Comparison of ENCODE assay signal across 16 cellular contexts in genomic region chr17:32124985-32125847, GRCh38. TPM values are rescaled to one million over a fixed set of nuclear protein-coding genes. Genes with fewer than 3 reads are reported as not detected.
DNase-seq lines count a peak whose midpoint lies in the region; ATAC-seq, FAIRE-seq and TF ChIP-seq lines count a peak whose summit lies in the region.
"Had no signal": no experiment of that assay in that cellular context is flagged by ENCODE, and none has a peak within 500 bp of the region (broad histone marks: within the 10 kb centered on the region; RNA-seq: fewer than 3 reads in every experiment).

No MANE protein-coding gene starts in this region.

- H4K20me1 ChIP-seq in HepG2 (ENCODE audit: insufficient read depth, low read length), result no peaks in the 10 kb centered on the region

- peaks cover 12 to 20% of the 10 kb centered on the region in 2 donors for H3K4me1 Mint-ChIP-seq in natural killer cell treated with Interleukin-12 subunit alpha and Interleukin-12 subunit beta and Interleukin-15 and Interleukin-18, amount 100 ng/mL, for 72 hours (ENCODE audit: low read depth in 2 of 2)
- H3K4me1 Mint-ChIP-seq in natural killer cell, result peaks cover 14 to 28% of the 10 kb centered on the region in 2 donors
- H3K4me1 Mint-ChIP-seq in activated T-helper 17 cell treated with anti-CD3 and anti-CD28 coated beads, Interleukin-2, amount 50 U/mL, for 72 hours, result peaks cover 6% of the 10 kb centered on the region

- H3K36me3 ChIP-seq in HepG2 (replicated peaks in 1 of 2; ENCODE audit: control insufficient read depth in 1 of 2, insufficient read depth in 2 of 2, low read length in 2 of 2) (no peaks in the 10 kb centered on the region), psoas muscle (ENCODE audit: insufficient read depth in 1 of 2, low read depth in 1 of 2) (no peaks in the 10 kb centered on the region)
- H3K36me3 ChIP-seq: ascending aorta, gastrocnemius medialis, HAP-1 had no signal

- ATAC-seq in natural killer cell treated with Interleukin-12 subunit alpha and Interleukin-12 subunit beta and Interleukin-15 and Interleukin-18, amount 100 ng/mL, for 72 hours, result no peak
- ATAC-seq in natural killer cell (no peak), HepG2 (peak; percentile 52; the same call in 2 of the 3 replicates), psoas muscle (no peak)
- no peak for ATAC-seq in activated T-helper 17 cell treated with anti-CD3 and anti-CD28 coated beads, Interleukin-2, amount 50 U/mL, for 72 hours (replicated peaks)
- ATAC-seq: gastrocnemius medialis; right cardiac atrium; stimulated activated naive CD8-positive, alpha-beta T cell treated with anti-CD3 and anti-CD28 coated beads, Interleukin-15, Interleukin-2, amounts not matched to agents 100 U/mL and 50 U/mL, for 24 hours had no signal

- TF ChIP-seq RAD21 in HepG2 (CRISPR knock-in tag; IDR thresholded peaks at IDR 0.05), result no peak

- intact Hi-C loops in natural killer cell (cut with micrococcal nuclease) (no loop called here), HepG2 (cut with micrococcal nuclease; ENCODE audit: unreplicated experiment) (no loop called here), psoas muscle (cut with DNase I) (no loop called here)

- H3K27ac ChIP-seq in HepG2 (ENCODE audit: extremely low read length, insufficient read depth, low read length), result no peak overlapping the region
- H3K27ac ChIP-seq in psoas muscle, result no peak overlapping the region

- TF ChIP-seq POLR2A in HepG2 (IDR thresholded peaks at IDR 0.05; ENCODE audit: insufficient read depth in 1 of 2, low read depth in 2 of 2, low read length in 2 of 2), result no peak

- H3K79me2 ChIP-seq in HepG2 (ENCODE audit: insufficient read depth, low read length), result no peaks in the 10 kb centered on the region

- no peaks in the 10 kb centered on the region for H3K9me3 Mint-ChIP-seq in natural killer cell treated with Interleukin-12 subunit alpha and Interleukin-12 subunit beta and Interleukin-15 and Interleukin-18, amount 100 ng/mL, for 72 hours
- H3K9me3 Mint-ChIP-seq in natural killer cell, result no peaks in the 10 kb centered on the region
- no peaks in the 10 kb centered on the region for H3K9me3 Mint-ChIP-seq in activated T-helper 17 cell treated with anti-CD3 and anti-CD28 coated beads, Interleukin-2, amount 50 U/mL, for 72 hours

- TF ChIP-seq EP300 in HepG2 (IDR thresholded peaks at IDR 0.05; ENCODE audit: low read depth in 2 of 2, low read length in 2 of 2) (no peak), HepG2 (CRISPR knock-in tag; IDR thresholded peaks at IDR 0.05; ENCODE audit: borderline replicate concordance) (no peak)

- no peak for DNase-seq in natural killer cell treated with Interleukin-12 subunit alpha and Interleukin-12 subunit beta and Interleukin-15 and Interleukin-18, amount 100 ng/mL, for 72 hours (ENCODE audit: low spot score)
- DNase-seq in natural killer cell (no peak), HepG2 (ENCODE audit: low spot score) (no peak), D721Med (ENCODE audit: insufficient read length, low spot score) (no peak), psoas muscle (no peak)
- DNase-seq in stimulated activated CD4-positive, alpha-beta T cell treated with anti-CD3 and anti-CD28 coated beads, Interleukin-4, amount 100 ng/mL, for 1 hour, result no peak
- no peak for DNase-seq in stimulated activated CD4-positive, alpha-beta T cell treated with anti-CD3 and anti-CD28 coated beads, Interleukin-1b, Interleukin-23, amount 100 ng/mL, for 48 hours
- DNase-seq: effector CD4-positive, alpha-beta T cell; gastrocnemius medialis; right cardiac atrium; stimulated activated CD4-positive, alpha-beta T cell treated with anti-CD3 and anti-CD28 coated beads, Interleukin-4, amount 100 ng/mL, for 4 hours; stimulated activated naive CD8-positive, alpha-beta T cell treated with anti-CD3 and anti-CD28 coated beads, Interleukin-15, Interleukin-2, amounts not matched to agents 100 U/mL and 50 U/mL, for 24 hours had no signal

- no peak overlapping the region for H3K4me3 ChIP-seq in HepG2 (replicated peaks in 1 of 3; ENCODE audit: insufficient read depth in 1 of 3, low read depth in 2 of 3, low read length in 3 of 3)
- H3K4me3 ChIP-seq in psoas muscle, result no peak overlapping the region
- H3K4me3 ChIP-seq: ascending aorta, gastrocnemius medialis, HAP-1 had no signal

- CTCF ChIA-PET in HepG2 (lab: Yijun Ruan, JAX; ENCODE audit: low intra/inter-chr PET ratio, low total read pairs), result no interaction called here

- in situ Hi-C loops in HepG2 (cut with HindIII; ENCODE audit: extremely low pct_ligation_motif_present, low pct_unique_long_range_greater_than_20kb), result no loop called here

- peak overlapping the region; percentile 5 to 23 for H3K27ac Mint-ChIP-seq in natural killer cell treated with Interleukin-12 subunit alpha and Interleukin-12 subunit beta and Interleukin-15 and Interleukin-18, amount 100 ng/mL, for 72 hours
- no peak overlapping the region for H3K27ac Mint-ChIP-seq in natural killer cell
- peak overlapping the region; percentile 21 for H3K27ac Mint-ChIP-seq in activated T-helper 17 cell treated with anti-CD3 and anti-CD28 coated beads, Interleukin-2, amount 50 U/mL, for 72 hours

- H2AFZ ChIP-seq in HepG2 (ENCODE audit: low read length), result no peak overlapping the region

- FAIRE-seq in HepG2 (lab: Jason Lieb, UNC), result no peak
- FAIRE-seq in D721Med (lab: Jason Lieb, UNC), result no peak
- FAIRE-seq: islet of Langerhans had no signal

- TF ChIP-seq CTCF in natural killer cell (IDR thresholded peaks at IDR 0.05) (no peak), HepG2 (CRISPR knock-in tag; IDR thresholded peaks at IDR 0.05) (no peak), D721Med (IDR thresholded peaks at IDR 0.05; ENCODE audit: insufficient read depth, missing control alignments) (no peak), psoas muscle (IDR thresholded peaks at IDR 0.05) (no peak)

- H3K9me3 ChIP-seq in HepG2 (ENCODE audit: low read length) (no peaks in the 10 kb centered on the region), psoas muscle (no peaks in the 10 kb centered on the region)
- H3K9me3 ChIP-seq: ascending aorta, gastrocnemius medialis, HAP-1 had no signal

- no peaks in the 10 kb centered on the region for H3K36me3 Mint-ChIP-seq in natural killer cell treated with Interleukin-12 subunit alpha and Interleukin-12 subunit beta and Interleukin-15 and Interleukin-18, amount 100 ng/mL, for 72 hours
- H3K36me3 Mint-ChIP-seq in natural killer cell, result no peaks in the 10 kb centered on the region
- no peaks in the 10 kb centered on the region for H3K36me3 Mint-ChIP-seq in activated T-helper 17 cell treated with anti-CD3 and anti-CD28 coated beads, Interleukin-2, amount 50 U/mL, for 72 hours (ENCODE audit: low read depth)

- H3K27me3 Mint-ChIP-seq in natural killer cell treated with Interleukin-12 subunit alpha and Interleukin-12 subunit beta and Interleukin-15 and Interleukin-18, amount 100 ng/mL, for 72 hours, result peaks cover 0 to 4% of the 10 kb centered on the region in 2 donors
- peaks cover 0 to 3% of the 10 kb centered on the region in 2 donors for H3K27me3 Mint-ChIP-seq in natural killer cell (ENCODE audit: low read depth in 2 of 2)
- H3K27me3 Mint-ChIP-seq in activated T-helper 17 cell treated with anti-CD3 and anti-CD28 coated beads, Interleukin-2, amount 50 U/mL, for 72 hours, result no peaks in the 10 kb centered on the region

- no TSS peak for BruUV-seq in HepG2 (replicated peaks; lab: Mats Ljungman, UMichigan)

- POLR2A ChIA-PET in HepG2 (lab: Yijun Ruan, JAX), result no interaction called here

- H3K9ac ChIP-seq in HepG2 (ENCODE audit: insufficient read depth, low read depth, low read length), result no peak overlapping the region

- H3K4me2 ChIP-seq in HepG2 (ENCODE audit: low read depth, low read length), result peak overlapping the region; percentile 34; the same call in 1 of the 2 replicates

- H3K27me3 ChIP-seq in HepG2 (ENCODE audit: control insufficient read depth in 1 of 2, insufficient read depth in 2 of 2, low read length in 2 of 2), result no peaks in the 10 kb centered on the region; a peak in 1 of 5 replicates
- H3K27me3 ChIP-seq in psoas muscle (ENCODE audit: insufficient read depth in 3 of 3, low read length in 2 of 3), result no peaks in the 10 kb centered on the region
- H3K27me3 ChIP-seq: ascending aorta, gastrocnemius medialis had no signal

- WGBS in HepG2 (ENCODE audit: low lambda C conversion rate), result 37% methylated on average over 13 of the region's 13 CpGs
- 80 to 85% (median 83%) methylated on average over 13 of the region's 13 CpGs for WGBS in psoas muscle, 3 donors

- H3K4me1 ChIP-seq in HepG2 (ENCODE audit: insufficient read depth, low read length), result peaks cover 24% of the 10 kb centered on the region
- H3K4me1 ChIP-seq in psoas muscle, result no peaks in the 10 kb centered on the region

- H3K4me3 Mint-ChIP-seq in natural killer cell treated with Interleukin-12 subunit alpha and Interleukin-12 subunit beta and Interleukin-15 and Interleukin-18, amount 100 ng/mL, for 72 hours, result no peak overlapping the region
- no peak overlapping the region for H3K4me3 Mint-ChIP-seq in natural killer cell
- H3K4me3 Mint-ChIP-seq in activated T-helper 17 cell treated with anti-CD3 and anti-CD28 coated beads, Interleukin-2, amount 50 U/mL, for 72 hours, result no peak overlapping the region

RNA-seq across cellular contexts. Expression of gene RHOT1, which starts 17.1 kb away (rescaled TPM):
- total RNA-seq in natural killer cell treated with Interleukin-12 subunit alpha and Interleukin-12 subunit beta and Interleukin-15 and Interleukin-18, amount 100 ng/mL, for 72 hours, result 10 to 100 TPM; 25.2 to 27.1 TPM
- 10 to 100 TPM; 25.1 to 32.7 (median 28.3) TPM for total RNA-seq in natural killer cell
- 10 to 100 TPM; 19.5 to 26.2 TPM for total RNA-seq in activated T-helper 17 cell treated with anti-CD3 and anti-CD28 coated beads, Interleukin-2, amount 50 U/mL, for 72 hours
- 25.6 and 29.5 TPM in 2 replicates for total RNA-seq in HepG2 (2016; rRNA removed; fragmentation: Illumina TruSeq; extraction: Trizol)
- total RNA-seq in HepG2 (2016; cell fraction: cytosol; rRNA removed; fragmentation: Illumina TruSeq; extraction: Trizol; ENCODE audit: low read depth), result 16.0 and 18.5 TPM in 2 replicates
- total RNA-seq in HepG2 (2016; cell fraction: insoluble cytoplasmic fraction; rRNA removed; fragmentation: Illumina TruSeq; extraction: Trizol), result 28.1 and 32.3 TPM in 2 replicates
- 28.9 and 30.2 TPM in 2 replicates for total RNA-seq in HepG2 (2016; cell fraction: membrane; rRNA removed; fragmentation: Illumina TruSeq; extraction: Trizol)
- 26.9 and 28.2 TPM in 2 replicates for total RNA-seq in HepG2 (2016; cell fraction: nucleus; rRNA removed; fragmentation: Illumina TruSeq; extraction: Trizol)
- polyA plus RNA-seq in HepG2 (2011; rRNA removed), result 32.5 and 41.5 TPM in 2 replicates
- 18.7 and 30.4 TPM in 2 replicates for polyA plus RNA-seq in HepG2 (2011; cell fraction: cytosol; rRNA removed)
- 9.7 and 15.2 TPM in 2 replicates for polyA plus RNA-seq in HepG2 (2011; cell fraction: nucleus; rRNA removed)
- 16.7 and 20.5 TPM in 2 replicates for polyA plus RNA-seq in HepG2 (2012)
- 7.1 and 8.2 TPM in 2 replicates for polyA plus RNA-seq in HepG2 (2016; cell fraction: cytosol; fragmentation: Illumina TruSeq; extraction: Trizol; ENCODE audit: low read depth)
- 29.2 and 30.8 TPM in 2 replicates for polyA plus RNA-seq in HepG2 (2016; cell fraction: insoluble cytoplasmic fraction; fragmentation: Illumina TruSeq; extraction: Trizol; ENCODE audit: low read depth)
- polyA plus RNA-seq in HepG2 (2016; cell fraction: membrane; fragmentation: Illumina TruSeq; extraction: Trizol; ENCODE audit: low read depth), result 20.4 and 22.8 TPM in 2 replicates
- 28.3 and 30.5 TPM in 2 replicates for polyA plus RNA-seq in HepG2 (2016; cell fraction: nucleus; fragmentation: Illumina TruSeq; extraction: Trizol; ENCODE audit: insufficient read depth, low read depth)
- 19.0 and 20.1 TPM in 2 replicates for polyA minus RNA-seq in HepG2 (2011; rRNA and poly(A)+ RNA removed; ENCODE audit: low replicate concordance)
- polyA minus RNA-seq in HepG2 (2011; cell fraction: cytosol; rRNA and poly(A)+ RNA removed), result 17.0 and 19.7 TPM in 2 replicates
- polyA minus RNA-seq in HepG2 (2011; cell fraction: nucleus; rRNA and poly(A)+ RNA removed), result 48.0 and 48.5 TPM in 2 replicates
- 10 to 100 TPM; 22.9 to 41.0 (median 35.1) TPM for total RNA-seq in psoas muscle
- polyA plus RNA-seq in psoas muscle, result 10 to 100 TPM; 26.4 to 32.0 (median 30.1) TPM

Comparison
In these comparisons a context has a peak if more than half of its experiments do, and no peak if none do; other contexts are left out.
1. H3K27ac Mint-ChIP-seq: peak in natural killer cell treated with Interleukin-12 subunit alpha and Interleukin-12 subunit beta and Interleukin-15 and Interleukin-18, amount 100 ng/mL, for 72 hours (2 of 2) and activated T-helper 17 cell treated with anti-CD3 and anti-CD28 coated beads, Interleukin-2, amount 50 U/mL, for 72 hours (single experiment); none in natural killer cell (0 of 2).